In genomic region chr19:571127-571974, GRCh38 we compare ENCODE assay signal across 8 cellular contexts. TPM values are rescaled to one million over a fixed set of nuclear protein-coding genes. Genes with fewer than 3 reads are reported as not detected.
DNase-seq lines count a peak whose midpoint lies in the region; ATAC-seq, FAIRE-seq and TF ChIP-seq lines count a peak whose summit lies in the region.

No MANE protein-coding gene starts in this region.

- WGBS in iPS DF 6.9 (ENCODE audit: insufficient coverage, insufficient read length), result no CpG with 5 or more reads among the region's 46 CpGs
- 1 to 2% (median 1%) methylated on average over 45 to 46 of the region's 46 CpGs for WGBS in small intestine, 3 donors

- FAIRE-seq in small intestine (lab: Jason Lieb, UNC), result no peak

- peak; percentile 47 for DNase-seq in EH (ENCODE audit: low read depth)
- peak; percentile 87 for DNase-seq in HuH-7.5 (ENCODE audit: low spot score)
- DNase-seq in amniotic epithelial cell (ENCODE audit: low read depth), result peak; percentile 37
- DNase-seq in iPS DF 6.9 (ENCODE audit: low read depth, low spot score), result no peak
- peak; percentile 62 for DNase-seq in small intestine
- no peak for DNase-seq in epidermal melanocyte (ENCODE audit: insufficient read length, low spot score)

- H3K36me3 ChIP-seq in iPS DF 6.9 (ENCODE audit: control insufficient read depth, insufficient read depth, low read length) (no peaks in the 10 kb centered on the region; the same call in 1 of the 2 replicates), small intestine (ENCODE audit: control insufficient read depth in 2 of 2, insufficient read depth in 2 of 2, low read length in 2 of 2) (no peaks in the 10 kb centered on the region)

- H3K4me3 ChIP-seq in iPS DF 6.9 (ENCODE audit: low read length), result peak overlapping the region; percentile 41; the same call in 1 of the 2 replicates
- H3K4me3 ChIP-seq in small intestine (ENCODE audit: low read depth in 1 of 2, low read length in 2 of 2), result peak overlapping the region; percentile 19 to 58

- ATAC-seq in HG03159 (IDR thresholded peaks at IDR 0.05; ENCODE audit: unreplicated experiment), result no peak

- H3K27me3 ChIP-seq in iPS DF 6.9 (ENCODE audit: control insufficient read depth, insufficient read depth, low read length) (no peaks in the 10 kb centered on the region), small intestine (ENCODE audit: control insufficient read depth in 2 of 2, insufficient read depth in 2 of 2, low read length in 2 of 2) (no peaks in the 10 kb centered on the region)

- H3K9me3 ChIP-seq in iPS DF 6.9 (ENCODE audit: control insufficient read depth, insufficient read depth, low read length) (0 out of 2 replicates have a peak, but pooled peaks cover 2% of the 10 kb centered on the region), small intestine (ENCODE audit: control insufficient read depth, low read depth) (no peaks in the 10 kb centered on the region)

- no peak overlapping the region for H3K27ac ChIP-seq in iPS DF 6.9 (ENCODE audit: low read length)
- peak overlapping the region; percentile 60 to 76 for H3K27ac ChIP-seq in small intestine (ENCODE audit: low read depth in 1 of 2, low read length in 1 of 2)

- H3K4me1 ChIP-seq in iPS DF 6.9 (ENCODE audit: control insufficient read depth, insufficient read depth, low read length) (peaks cover 6% of the 10 kb centered on the region), small intestine (ENCODE audit: control insufficient read depth in 2 of 2, insufficient read depth in 1 of 2, low read depth in 1 of 2, low read length in 1 of 2) (peaks cover 3 to 12% of the 10 kb centered on the region in 2 donors)

TF ChIP-seq in PFSK-1, 5 proteins besides CTCF, POLR2A, EP300 and RAD21:
- TF ChIP-seq POLR2AphosphoS5 (IDR thresholded peaks at IDR 0.05; ENCODE audit: low read depth, low read length) (no peak), FOXP2 (optimal IDR thresholded peaks at IDR 0.05; ENCODE audit: borderline replicate concordance, extremely low read depth, extremely low read length, insufficient read depth) (peak; percentile 68), SIN3A (IDR thresholded peaks at IDR 0.05; ENCODE audit: borderline replicate concordance, insufficient read depth, low read length) (no peak), TAF1 (IDR thresholded peaks at IDR 0.05; ENCODE audit: borderline replicate concordance, insufficient read depth, low read length) (peak; percentile 11; the same call in 1 of the 2 replicates)

RNA-seq across cellular contexts. Expression of gene BSG, which starts 1.0 kb away (rescaled TPM):
- 977 TPM for polyA plus RNA-seq in PFSK-1 (2012; ENCODE audit: insufficient read length, low read depth)
- polyA plus RNA-seq in small intestine, result 100 to 1,000 TPM; 208 to 443 (median 305) TPM

RNA-seq across cellular contexts. Expression of gene HCN2, which starts 18.3 kb away (rescaled TPM):
- 23.3 TPM for polyA plus RNA-seq in PFSK-1 (2012; ENCODE audit: insufficient read length, low read depth)
- under 1 TPM in 1 of 3 donors, not detected in 2; 0.58 TPM for polyA plus RNA-seq in small intestine

RNA-seq across cellular contexts. Expression of gene GZMM, which starts 27.5 kb away (rescaled TPM):
- 0.40 TPM for polyA plus RNA-seq in PFSK-1 (2012; ENCODE audit: insufficient read length, low read depth)
- 1 to 10 TPM in 2 of 3 donors, under 1 TPM in 1; 0.89 to 5.7 (median 1.9) TPM for polyA plus RNA-seq in small intestine

RNA-seq across cellular contexts. Expression of gene CDC34, which starts 39.8 kb away (rescaled TPM):
- 241 TPM for polyA plus RNA-seq in PFSK-1 (2012; ENCODE audit: insufficient read length, low read depth)
- polyA plus RNA-seq in small intestine, result 100 to 1,000 TPM in 2 of 3 donors, 10 to 100 TPM in 1; 58.2 to 113 (median 102) TPM

Comparison
In these comparisons a context has a peak if more than half of its experiments do, and no peak if none do; other contexts are left out.
1. DNase-seq: peak in EH (single experiment), HuH-7.5 (single experiment), amniotic epithelial cell (single experiment) and small intestine (single experiment); none in iPS DF 6.9 (single experiment) and epidermal melanocyte (single experiment).